29 cellular contexts compared by ENCODE assay signal in genomic region chr10:5268234-5268633, GRCh38.
"Had no signal": no experiment of that assay in that cellular context is flagged by ENCODE, and none has a peak within 500 bp of the region (broad histone marks: within the 10 kb centered on the region; RNA-seq: fewer than 3 reads in every experiment).

No MANE protein-coding gene starts in this region.

- H3K27ac ChIP-seq: adrenal gland, body of pancreas, esophagus muscularis mucosa, foreskin keratinocyte, gastroesophageal sphincter, heart right ventricle, WERI-Rb-1 had no signal

- H3K27me3 ChIP-seq: adrenal gland, body of pancreas, esophagus muscularis mucosa, foreskin keratinocyte, gastroesophageal sphincter, heart right ventricle had no signal

- H3K9me3 ChIP-seq: body of pancreas had no signal

- H3K36me3 ChIP-seq: adrenal gland, esophagus muscularis mucosa, gastroesophageal sphincter, heart right ventricle, WERI-Rb-1 had no signal

- H3K4me1 ChIP-seq: adrenal gland, body of pancreas, esophagus muscularis mucosa, foreskin keratinocyte, gastroesophageal sphincter, heart right ventricle had no signal

- ATAC-seq: activated CD4-positive, CD25-positive, alpha-beta regulatory T cell treated with anti-CD3 and anti-CD28 coated beads, Interleukin-2, amount 50 U/mL, for 24 hours; activated CD8-positive, alpha-beta T cell treated with anti-CD3 and anti-CD28 coated beads for 36 hours; activated naive CD8-positive, alpha-beta T cell treated with anti-CD3 and anti-CD28 coated beads, Interleukin-2, amount 50 U/mL, for 24 hours; body of pancreas; effector memory CD8-positive, alpha-beta T cell; foreskin keratinocyte; gastroesophageal sphincter; heart right ventricle had no signal

- DNase-seq: activated B cell treated with CpG ODN at 0.5 μM for 24 hours; activated CD4-positive, alpha-beta T cell treated with anti-CD3 and anti-CD28 coated beads for 48 hours; activated CD4-positive, alpha-beta T cell treated with anti-CD3 and anti-CD28 coated beads, Interleukin-2, amount 50 U/mL, for 1 hour; activated CD4-positive, alpha-beta T cell treated with anti-CD3 and anti-CD28 coated beads, Interleukin-2, amount 50 U/mL, for 48 hours; activated CD8-positive, alpha-beta memory T cell treated with anti-CD3 and anti-CD28 coated beads for 24 hours; activated CD8-positive, alpha-beta T cell treated with anti-CD3 and anti-CD28 coated beads for 36 hours; activated effector memory CD4-positive, alpha-beta T cell treated with anti-CD3 and anti-CD28 coated beads, Interleukin-2, amount 50 U/mL, for 16 hours; activated naive CD4-positive, alpha-beta T cell treated with anti-CD3 and anti-CD28 coated beads for 36 hours; activated naive CD8-positive, alpha-beta T cell treated with anti-CD3 and anti-CD28 coated beads for 36 hours; activated naive CD8-positive, alpha-beta T cell treated with anti-CD3 and anti-CD28 coated beads, Interleukin-2, amount 50 U/mL, for 24 hours; activated T-cell treated with anti-CD3 and anti-CD28 coated beads, Interleukin-2, amount 50 U/mL, for 1 hour; activated T-cell treated with anti-CD3 and anti-CD28 coated beads, Interleukin-2, amount 50 U/mL, for 48 hours; adrenal gland; amygdala; aorta; body of pancreas; caudate nucleus; cortex of kidney; dermis blood vessel endothelial cell; effector CD4-positive, alpha-beta T cell; effector memory CD8-positive, alpha-beta T cell; erythroblast; foreskin keratinocyte; heart right ventricle; T1000; WERI-Rb-1 had no signal

- H3K4me3 ChIP-seq: adrenal gland, body of pancreas, esophagus muscularis mucosa, gastroesophageal sphincter, heart right ventricle had no signal
